ENCODE assay signal across 20 cellular contexts in genomic region chr6:118908441-118908840, GRCh38.
"Had no signal": no experiment of that assay in that cellular context is flagged by ENCODE, and none has a peak within 500 bp of the region (broad histone marks: within the 10 kb centered on the region; RNA-seq: fewer than 3 reads in every experiment).

No MANE protein-coding gene starts in this region.

- H3K9me3 ChIP-seq: adrenal gland, neutrophil, ovary, prostate gland, right atrium auricular region, suprapubic skin, tibial nerve had no signal

- H3K36me3 ChIP-seq: ovary, prostate gland had no signal

- H3K27me3 ChIP-seq: adrenal gland, hepatocyte, neutrophil, ovary, right atrium auricular region, suprapubic skin, tibial nerve had no signal

- DNase-seq: activated CD4-positive, alpha-beta T cell treated with anti-CD3 and anti-CD28 coated beads for 1 hour; activated CD8-positive, alpha-beta memory T cell treated with anti-CD3 and anti-CD28 coated beads, Interleukin-2, amount 50 U/mL, for 4 hours; activated naive CD4-positive, alpha-beta T cell; activated T-cell treated with anti-CD3 and anti-CD28 coated beads, Interleukin-2, amount 50 U/mL, for 4 hours; adrenal gland; cerebellar nuclear complex; effector CD4-positive, alpha-beta T cell; foreskin fibroblast; immature natural killer cell; left ventricle myocardium superior; ovary; stimulated activated CD4-positive, alpha-beta T cell treated with anti-CD3 and anti-CD28 coated beads, Interleukin-1b, Interleukin-23, amount 100 ng/mL, for 48 hours; stimulated activated naive CD8-positive, alpha-beta T cell treated with anti-CD3 and anti-CD28 coated beads, Interleukin-15, amount 100 ng/mL, for 72 hours; T-helper 1 cell had no signal

- H3K27ac ChIP-seq: adrenal gland, hepatocyte, neutrophil, ovary, prostate gland, right atrium auricular region, suprapubic skin, tibial nerve had no signal

- H3K4me1 ChIP-seq: adrenal gland, prostate gland, right atrium auricular region, suprapubic skin had no signal

- H3K4me3 ChIP-seq: adrenal gland, hepatocyte, ovary, prostate gland, right atrium auricular region, suprapubic skin, tibial nerve had no signal
